ENCODE assay signal across 1 cellular context in genomic region chr22:19292262-19293230, GRCh38.
TF ChIP-seq lines count a peak whose summit lies in the region.

No MANE protein-coding gene starts in this region.

TF ChIP-seq in K562, 482 proteins besides CTCF, POLR2A, EP300 and RAD21 (continued from another document and continues in another):
- TF ChIP-seq, protein P1, sequence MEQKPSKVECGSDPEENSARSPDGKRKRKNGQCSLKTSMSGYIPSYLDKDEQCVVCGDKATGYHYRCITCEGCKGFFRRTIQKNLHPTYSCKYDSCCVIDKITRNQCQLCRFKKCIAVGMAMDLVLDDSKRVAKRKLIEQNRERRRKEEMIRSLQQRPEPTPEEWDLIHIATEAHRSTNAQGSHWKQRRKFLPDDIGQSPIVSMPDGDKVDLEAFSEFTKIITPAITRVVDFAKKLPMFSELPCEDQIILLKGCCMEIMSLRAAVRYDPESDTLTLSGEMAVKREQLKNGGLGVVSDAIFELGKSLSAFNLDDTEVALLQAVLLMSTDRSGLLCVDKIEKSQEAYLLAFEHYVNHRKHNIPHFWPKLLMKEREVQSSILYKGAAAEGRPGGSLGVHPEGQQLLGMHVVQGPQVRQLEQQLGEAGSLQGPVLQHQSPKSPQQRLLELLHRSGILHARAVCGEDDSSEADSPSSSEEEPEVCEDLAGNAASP (IDR thresholded peaks at IDR 0.05) = no peak
- TF ChIP-seq, protein P2, sequence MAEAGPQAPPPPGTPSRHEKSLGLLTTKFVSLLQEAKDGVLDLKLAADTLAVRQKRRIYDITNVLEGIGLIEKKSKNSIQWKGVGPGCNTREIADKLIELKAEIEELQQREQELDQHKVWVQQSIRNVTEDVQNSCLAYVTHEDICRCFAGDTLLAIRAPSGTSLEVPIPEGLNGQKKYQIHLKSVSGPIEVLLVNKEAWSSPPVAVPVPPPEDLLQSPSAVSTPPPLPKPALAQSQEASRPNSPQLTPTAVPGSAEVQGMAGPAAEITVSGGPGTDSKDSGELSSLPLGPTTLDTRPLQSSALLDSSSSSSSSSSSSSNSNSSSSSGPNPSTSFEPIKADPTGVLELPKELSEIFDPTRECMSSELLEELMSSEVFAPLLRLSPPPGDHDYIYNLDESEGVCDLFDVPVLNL (CRISPR knock-in tag; IDR thresholded peaks at IDR 0.05; ENCODE audit: low read depth) = peak; percentile 25; the same call in 1 of the 2 replicates
- TF ChIP-seq BDP1 (IDR thresholded peaks at IDR 0.05; ENCODE audit: insufficient read depth, insufficient read length) (no peak), KAT7 (CRISPR knock-in tag; IDR thresholded peaks at IDR 0.05; ENCODE audit: borderline replicate concordance) (no peak), SREBF2 (CRISPR knock-in tag; IDR thresholded peaks at IDR 0.05) (no peak), MIER1 (IDR thresholded peaks at IDR 0.05; ENCODE audit: low read depth) (no peak; the same call in none of the 2 replicates), ID3 (CRISPR knock-in tag; IDR thresholded peaks at IDR 0.05) (0 out of 2 replicates have a peak, but pooled peaks have one; percentile 37), ID3 (tag; IDR thresholded peaks at IDR 0.05) (no peak), AFF1 (IDR thresholded peaks at IDR 0.05; ENCODE audit: low read depth in 1 of 2, partially characterized antibody in 2 of 2) (peak in 1 of 2 experiments; percentile 15), ZNF347 (CRISPR knock-in tag; IDR thresholded peaks at IDR 0.05; ENCODE audit: low read depth) (no peak), SPI1 (IDR thresholded peaks at IDR 0.05; ENCODE audit: borderline replicate concordance, low read depth, low read length) (no peak), MCM2 (IDR thresholded peaks at IDR 0.05; ENCODE audit: low read depth) (no peak), CBFB (CRISPR knock-in tag; IDR thresholded peaks at IDR 0.05) (no peak), NCOA6 (IDR thresholded peaks at IDR 0.05) (no peak), ZNF280B (CRISPR knock-in tag; IDR thresholded peaks at IDR 0.05) (no peak), SRSF7 (optimal IDR thresholded peaks at IDR 0.05; ENCODE audit: low read depth, low read length) (no peak), ZZZ3 (IDR thresholded peaks at IDR 0.05) (no peak), MAZ (CRISPR knock-in tag; conservative IDR thresholded peaks at IDR 0.05 in 1 of 2, IDR thresholded peaks at IDR 0.05 in 1 of 2) (no peak), TFAP4 (CRISPR knock-in tag; IDR thresholded peaks at IDR 0.05; ENCODE audit: borderline replicate concordance) (no peak), RNF219 (CRISPR knock-in tag; IDR thresholded peaks at IDR 0.05) (no peak), NR4A1 (CRISPR knock-in tag; IDR thresholded peaks at IDR 0.05) (no peak), NR4A1 (tag; IDR thresholded peaks at IDR 0.05) (no peak), MCM3 (IDR thresholded peaks at IDR 0.05) (no peak), ILF3 (IDR thresholded peaks at IDR 0.05; ENCODE audit: borderline replicate concordance) (no peak), DACH1 (IDR thresholded peaks at IDR 0.05; ENCODE audit: partially characterized antibody) (no peak), MAFG (tag; conservative IDR thresholded peaks at IDR 0.05) (no peak), SIRT6 (IDR thresholded peaks at IDR 0.05; ENCODE audit: low read depth, low read length) (no peak), ZKSCAN1 (IDR thresholded peaks at IDR 0.05; ENCODE audit: low read depth, low read length) (peak; percentile 43; the same call in 1 of the 2 replicates), GTF2A2 (tag; IDR thresholded peaks at IDR 0.05) (peak; percentile 11; the same call in 1 of the 2 replicates)
- TF ChIP-seq, protein P3, sequence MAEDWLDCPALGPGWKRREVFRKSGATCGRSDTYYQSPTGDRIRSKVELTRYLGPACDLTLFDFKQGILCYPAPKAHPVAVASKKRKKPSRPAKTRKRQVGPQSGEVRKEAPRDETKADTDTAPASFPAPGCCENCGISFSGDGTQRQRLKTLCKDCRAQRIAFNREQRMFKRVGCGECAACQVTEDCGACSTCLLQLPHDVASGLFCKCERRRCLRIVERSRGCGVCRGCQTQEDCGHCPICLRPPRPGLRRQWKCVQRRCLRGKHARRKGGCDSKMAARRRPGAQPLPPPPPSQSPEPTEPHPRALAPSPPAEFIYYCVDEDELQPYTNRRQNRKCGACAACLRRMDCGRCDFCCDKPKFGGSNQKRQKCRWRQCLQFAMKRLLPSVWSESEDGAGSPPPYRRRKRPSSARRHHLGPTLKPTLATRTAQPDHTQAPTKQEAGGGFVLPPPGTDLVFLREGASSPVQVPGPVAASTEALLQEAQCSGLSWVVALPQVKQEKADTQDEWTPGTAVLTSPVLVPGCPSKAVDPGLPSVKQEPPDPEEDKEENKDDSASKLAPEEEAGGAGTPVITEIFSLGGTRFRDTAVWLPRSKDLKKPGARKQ (CRISPR knock-in tag; IDR thresholded peaks at IDR 0.05) = peak; percentile 98; the same call in 1 of the 2 replicates
- TF ChIP-seq, protein P4, sequence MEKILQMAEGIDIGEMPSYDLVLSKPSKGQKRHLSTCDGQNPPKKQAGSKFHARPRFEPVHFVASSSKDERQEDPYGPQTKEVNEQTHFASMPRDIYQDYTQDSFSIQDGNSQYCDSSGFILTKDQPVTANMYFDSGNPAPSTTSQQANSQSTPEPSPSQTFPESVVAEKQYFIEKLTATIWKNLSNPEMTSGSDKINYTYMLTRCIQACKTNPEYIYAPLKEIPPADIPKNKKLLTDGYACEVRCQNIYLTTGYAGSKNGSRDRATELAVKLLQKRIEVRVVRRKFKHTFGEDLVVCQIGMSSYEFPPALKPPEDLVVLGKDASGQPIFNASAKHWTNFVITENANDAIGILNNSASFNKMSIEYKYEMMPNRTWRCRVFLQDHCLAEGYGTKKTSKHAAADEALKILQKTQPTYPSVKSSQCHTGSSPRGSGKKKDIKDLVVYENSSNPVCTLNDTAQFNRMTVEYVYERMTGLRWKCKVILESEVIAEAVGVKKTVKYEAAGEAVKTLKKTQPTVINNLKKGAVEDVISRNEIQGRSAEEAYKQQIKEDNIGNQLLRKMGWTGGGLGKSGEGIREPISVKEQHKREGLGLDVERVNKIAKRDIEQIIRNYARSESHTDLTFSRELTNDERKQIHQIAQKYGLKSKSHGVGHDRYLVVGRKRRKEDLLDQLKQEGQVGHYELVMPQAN (IDR thresholded peaks at IDR 0.05; ENCODE audit: borderline replicate concordance) = 0 out of 2 replicates have a peak, but pooled peaks have one; percentile 60
- TF ChIP-seq, protein P5, sequence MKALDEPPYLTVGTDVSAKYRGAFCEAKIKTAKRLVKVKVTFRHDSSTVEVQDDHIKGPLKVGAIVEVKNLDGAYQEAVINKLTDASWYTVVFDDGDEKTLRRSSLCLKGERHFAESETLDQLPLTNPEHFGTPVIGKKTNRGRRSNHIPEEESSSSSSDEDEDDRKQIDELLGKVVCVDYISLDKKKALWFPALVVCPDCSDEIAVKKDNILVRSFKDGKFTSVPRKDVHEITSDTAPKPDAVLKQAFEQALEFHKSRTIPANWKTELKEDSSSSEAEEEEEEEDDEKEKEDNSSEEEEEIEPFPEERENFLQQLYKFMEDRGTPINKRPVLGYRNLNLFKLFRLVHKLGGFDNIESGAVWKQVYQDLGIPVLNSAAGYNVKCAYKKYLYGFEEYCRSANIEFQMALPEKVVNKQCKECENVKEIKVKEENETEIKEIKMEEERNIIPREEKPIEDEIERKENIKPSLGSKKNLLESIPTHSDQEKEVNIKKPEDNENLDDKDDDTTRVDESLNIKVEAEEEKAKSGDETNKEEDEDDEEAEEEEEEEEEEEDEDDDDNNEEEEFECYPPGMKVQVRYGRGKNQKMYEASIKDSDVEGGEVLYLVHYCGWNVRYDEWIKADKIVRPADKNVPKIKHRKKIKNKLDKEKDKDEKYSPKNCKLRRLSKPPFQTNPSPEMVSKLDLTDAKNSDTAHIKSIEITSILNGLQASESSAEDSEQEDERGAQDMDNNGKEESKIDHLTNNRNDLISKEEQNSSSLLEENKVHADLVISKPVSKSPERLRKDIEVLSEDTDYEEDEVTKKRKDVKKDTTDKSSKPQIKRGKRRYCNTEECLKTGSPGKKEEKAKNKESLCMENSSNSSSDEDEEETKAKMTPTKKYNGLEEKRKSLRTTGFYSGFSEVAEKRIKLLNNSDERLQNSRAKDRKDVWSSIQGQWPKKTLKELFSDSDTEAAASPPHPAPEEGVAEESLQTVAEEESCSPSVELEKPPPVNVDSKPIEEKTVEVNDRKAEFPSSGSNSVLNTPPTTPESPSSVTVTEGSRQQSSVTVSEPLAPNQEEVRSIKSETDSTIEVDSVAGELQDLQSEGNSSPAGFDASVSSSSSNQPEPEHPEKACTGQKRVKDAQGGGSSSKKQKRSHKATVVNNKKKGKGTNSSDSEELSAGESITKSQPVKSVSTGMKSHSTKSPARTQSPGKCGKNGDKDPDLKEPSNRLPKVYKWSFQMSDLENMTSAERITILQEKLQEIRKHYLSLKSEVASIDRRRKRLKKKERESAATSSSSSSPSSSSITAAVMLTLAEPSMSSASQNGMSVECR (CRISPR knock-in tag; IDR thresholded peaks at IDR 0.05) = no peak
- TF ChIP-seq, protein P6, sequence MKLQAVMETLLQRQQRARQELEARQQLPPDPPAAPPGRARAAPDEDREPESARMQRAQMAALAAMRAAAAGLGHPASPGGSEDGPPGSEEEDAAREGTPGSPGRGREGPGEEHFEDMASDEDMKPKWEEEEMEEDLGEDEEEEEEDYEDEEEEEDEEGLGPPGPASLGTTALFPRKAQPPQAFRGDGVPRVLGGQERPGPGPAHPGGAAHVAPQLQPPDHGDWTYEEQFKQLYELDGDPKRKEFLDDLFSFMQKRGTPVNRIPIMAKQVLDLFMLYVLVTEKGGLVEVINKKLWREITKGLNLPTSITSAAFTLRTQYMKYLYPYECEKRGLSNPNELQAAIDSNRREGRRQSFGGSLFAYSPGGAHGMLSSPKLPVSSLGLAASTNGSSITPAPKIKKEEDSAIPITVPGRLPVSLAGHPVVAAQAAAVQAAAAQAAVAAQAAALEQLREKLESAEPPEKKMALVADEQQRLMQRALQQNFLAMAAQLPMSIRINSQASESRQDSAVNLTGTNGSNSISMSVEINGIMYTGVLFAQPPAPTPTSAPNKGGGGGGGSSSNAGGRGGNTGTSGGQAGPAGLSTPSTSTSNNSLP (IDR thresholded peaks at IDR 0.05; ENCODE audit: borderline replicate concordance, low read depth, low read length) = no peak
